8 cellular contexts compared by ENCODE assay signal in the genomic region with DNA sequence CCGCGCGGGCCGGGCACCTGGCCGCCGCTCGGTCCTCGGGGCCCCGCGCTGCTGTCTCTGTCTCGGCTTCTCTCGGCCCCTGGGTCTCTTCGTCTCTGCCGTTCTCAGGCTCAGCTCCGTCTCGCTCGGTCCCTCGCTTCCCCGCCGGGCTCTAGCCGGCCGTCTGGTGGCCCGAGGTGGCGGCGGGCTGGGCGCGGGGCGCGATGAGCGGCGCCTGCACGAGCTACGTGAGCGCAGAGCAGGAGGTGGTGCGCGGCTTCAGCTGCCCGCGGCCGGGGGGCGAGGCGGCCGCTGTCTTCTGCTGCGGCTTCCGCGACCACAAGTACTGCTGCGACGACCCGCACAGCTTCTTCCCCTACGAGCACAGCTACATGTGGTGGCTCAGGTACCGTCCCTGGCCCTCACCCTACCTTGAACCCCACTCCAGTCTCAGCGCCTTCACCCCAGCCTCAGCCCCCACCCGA. TPM values are rescaled to one million over a fixed set of nuclear protein-coding genes. Genes with fewer than 3 reads are reported as not detected.
DNase-seq lines count a peak whose midpoint lies in the region; ATAC-seq, FAIRE-seq and TF ChIP-seq lines count a peak whose summit lies in the region.

No MANE protein-coding gene starts in this region.

- peak overlapping the region in 1 of 12 donors; percentile 80 for H3K27ac ChIP-seq in heart left ventricle
- H3K27ac ChIP-seq in small intestine (ENCODE audit: low read depth in 1 of 2, low read length in 1 of 2) = peak overlapping the region; percentile 70 to 76

- H3K27ac Mint-ChIP-seq in activated CD4-positive, alpha-beta T cell treated with anti-CD3 and anti-CD28 coated beads for 36 hours = peak overlapping the region; percentile 85
- H3K27ac Mint-ChIP-seq in activated T-cell treated with anti-CD3 and anti-CD28 coated beads, Interleukin-2, amount 50 U/mL, for 72 hours = peak overlapping the region; percentile 90

- no peak for TF ChIP-seq POLR2A in heart left ventricle (IDR thresholded peaks at IDR 0.05)

- peak; percentile 3 for ATAC-seq in activated CD4-positive, alpha-beta T cell treated with anti-CD3 and anti-CD28 coated beads for 36 hours
- ATAC-seq in activated T-cell treated with anti-CD3 and anti-CD28 coated beads, Interleukin-2, amount 50 U/mL, for 72 hours (replicated peaks in 1 of 2) = peak; percentile 37 to 38
- ATAC-seq in heart left ventricle (peak in 1 of 4 donors; percentile 18), HG03442 (IDR thresholded peaks at IDR 0.05; ENCODE audit: unreplicated experiment) (no peak), HG03139 (IDR thresholded peaks at IDR 0.05; ENCODE audit: unreplicated experiment) (no peak)

- H3K27me3 ChIP-seq in heart left ventricle (peaks cover 0 to 35% (median 23%) of the 10 kb centered on the region in 9 donors), small intestine (ENCODE audit: control insufficient read depth in 2 of 2, insufficient read depth in 2 of 2, low read length in 2 of 2) (peaks cover 0 to 3% of the 10 kb centered on the region in 2 donors)

- peaks cover 53% of the 10 kb centered on the region for H3K4me1 Mint-ChIP-seq in activated CD4-positive, alpha-beta T cell treated with anti-CD3 and anti-CD28 coated beads for 36 hours
- peaks cover 68% of the 10 kb centered on the region for H3K4me1 Mint-ChIP-seq in activated T-cell treated with anti-CD3 and anti-CD28 coated beads, Interleukin-2, amount 50 U/mL, for 72 hours (ENCODE audit: low read depth)

- peak overlapping the region; percentile 74 for H3K4me3 Mint-ChIP-seq in activated CD4-positive, alpha-beta T cell treated with anti-CD3 and anti-CD28 coated beads for 36 hours
- peak overlapping the region; percentile 71 to 91 for H3K4me3 Mint-ChIP-seq in activated T-cell treated with anti-CD3 and anti-CD28 coated beads, Interleukin-2, amount 50 U/mL, for 72 hours

- H3K36me3 ChIP-seq in heart left ventricle (no peaks in the 10 kb centered on the region), small intestine (ENCODE audit: control insufficient read depth in 2 of 2, insufficient read depth in 2 of 2, low read length in 2 of 2) (no peaks in the 10 kb centered on the region)

- H3K9me3 Mint-ChIP-seq in activated CD4-positive, alpha-beta T cell treated with anti-CD3 and anti-CD28 coated beads for 36 hours (ENCODE audit: low read depth) = no peaks in the 10 kb centered on the region
- no peaks in the 10 kb centered on the region for H3K9me3 Mint-ChIP-seq in activated T-cell treated with anti-CD3 and anti-CD28 coated beads, Interleukin-2, amount 50 U/mL, for 72 hours

- peaks cover 0 to 51% (median 2%) of the 10 kb centered on the region in 12 donors for H3K4me1 ChIP-seq in heart left ventricle
- H3K4me1 ChIP-seq in small intestine (ENCODE audit: control insufficient read depth in 2 of 2, insufficient read depth in 1 of 2, low read depth in 1 of 2, low read length in 1 of 2) = no peaks in the 10 kb centered on the region

- no peak for FAIRE-seq in small intestine (lab: Jason Lieb, UNC)

- no peak for TF ChIP-seq CTCF in heart left ventricle (IDR thresholded peaks at IDR 0.05)

- intact Hi-C loops in activated CD4-positive, alpha-beta T cell treated with anti-CD3 and anti-CD28 coated beads for 36 hours (cut with DNase I, micrococcal nuclease) = loop anchor here in 1 of 2 experiments (1.0 to 10.0 kb wide), 4 partner anchors 31 to 291 kb away; partner anchors contain the start of genes ECHDC2, GPX7, ORC1 and PRPF38A
- intact Hi-C loops in heart left ventricle (cut with DNase I) = no loop called here

- no peaks in the 10 kb centered on the region for H3K27me3 Mint-ChIP-seq in activated CD4-positive, alpha-beta T cell treated with anti-CD3 and anti-CD28 coated beads for 36 hours
- H3K27me3 Mint-ChIP-seq in activated T-cell treated with anti-CD3 and anti-CD28 coated beads, Interleukin-2, amount 50 U/mL, for 72 hours (ENCODE audit: low read depth) = no peaks in the 10 kb centered on the region

- DNase-seq in activated CD4-positive, alpha-beta T cell treated with anti-CD3 and anti-CD28 coated beads for 36 hours = peak; percentile 56
- DNase-seq in activated CD4-positive, alpha-beta T cell treated with anti-CD3 and anti-CD28 coated beads for 4 hours = no peak
- DNase-seq in activated T-cell treated with anti-CD3 and anti-CD28 coated beads, Interleukin-2, amount 50 U/mL, for 72 hours = peak; percentile 48 to 60
- peak in 1 of 5 donors; percentile 64 for DNase-seq in heart left ventricle
- DNase-seq in small intestine = no peak
- DNase-seq in Ammon's horn (ENCODE audit: low spot score) = no peak

- CTCF ChIA-PET in activated CD4-positive, alpha-beta T cell treated with anti-CD3 and anti-CD28 coated beads for 36 hours (lab: Charles Lee) = interaction anchor here (0.6 to 1.2 kb wide), 3 partner anchors 19 to 198 kb away, joined by 3 read pairs; no protein-coding TSS in a partner anchor

- H3K36me3 Mint-ChIP-seq in activated CD4-positive, alpha-beta T cell treated with anti-CD3 and anti-CD28 coated beads for 36 hours (ENCODE audit: low read depth) = peaks cover under 1% of the 10 kb centered on the region
- no peaks in the 10 kb centered on the region for H3K36me3 Mint-ChIP-seq in activated T-cell treated with anti-CD3 and anti-CD28 coated beads, Interleukin-2, amount 50 U/mL, for 72 hours (ENCODE audit: insufficient read depth in 2 of 2)

- WGBS in heart left ventricle, 4 donors = 5 to 17% (median 11%) methylated on average over 13 to 52 of the region's 52 CpGs
- WGBS in small intestine, 3 donors = 3 to 7% (median 4%) methylated on average over 28 to 52 of the region's 52 CpGs

- H3K4me3 ChIP-seq in heart left ventricle (peak overlapping the region; percentile 12 to 60 (median 42)), small intestine (ENCODE audit: low read depth in 1 of 2, low read length in 2 of 2) (peak overlapping the region; percentile 56 to 57)

- H3K9me3 ChIP-seq in heart left ventricle (no peaks in the 10 kb centered on the region), small intestine (ENCODE audit: control insufficient read depth, low read depth) (no peaks in the 10 kb centered on the region)

- POLR2A ChIA-PET in activated CD4-positive, alpha-beta T cell treated with anti-CD3 and anti-CD28 coated beads for 36 hours (lab: Charles Lee) = interaction anchor here (0.6 to 0.7 kb wide), 2 partner anchors 230 to 1429 kb away, joined by 3 to 4 read pairs; no protein-coding TSS in a partner anchor

RNA-seq across cellular contexts. Expression of gene SHISAL2A, which starts 0.4 kb away (rescaled TPM):
- 1 to 10 TPM; 8.1 to 9.8 TPM for total RNA-seq in activated CD4-positive, alpha-beta T cell treated with anti-CD3 and anti-CD28 coated beads for 36 hours
- 1 to 10 TPM; 9.0 to 9.2 TPM for total RNA-seq in activated T-cell treated with anti-CD3 and anti-CD28 coated beads, Interleukin-2, amount 50 U/mL, for 72 hours
- under 1 TPM in 1 of 9 donors, not detected in 8; 0.64 TPM for total RNA-seq in heart left ventricle
- polyA plus RNA-seq in heart left ventricle (under 1 TPM in 1 of 2 donors, not detected in 1; 0.08 TPM), small intestine (under 1 TPM in 1 of 3 donors, not detected in 2; 0.45 TPM)

RNA-seq across cellular contexts. Expression of gene GPX7, which starts 31.2 kb away (rescaled TPM):
- total RNA-seq in activated CD4-positive, alpha-beta T cell treated with anti-CD3 and anti-CD28 coated beads for 36 hours = 10 to 100 TPM; 19.0 to 23.1 TPM
- total RNA-seq in activated T-cell treated with anti-CD3 and anti-CD28 coated beads, Interleukin-2, amount 50 U/mL, for 72 hours = 10 to 100 TPM; 26.3 to 27.6 TPM
- 10 to 100 TPM in 3 of 9 donors, 1 to 10 TPM in 6; 5.8 to 19.7 (median 8.2) TPM for total RNA-seq in heart left ventricle
- polyA plus RNA-seq in heart left ventricle (10 to 100 TPM in 1 of 2 donors, 1 to 10 TPM in 1; 8.4 to 20.5 TPM), small intestine (1 to 10 TPM in 2 of 3 donors, not detected in 1; 1.9 to 4.1 TPM)

Comparison
In these comparisons a context has a peak if more than half of its experiments do, and no peak if none do; other contexts are left out.
1. DNase-seq: peak in activated CD4-positive, alpha-beta T cell treated with anti-CD3 and anti-CD28 coated beads for 36 hours (single experiment) and activated T-cell treated with anti-CD3 and anti-CD28 coated beads, Interleukin-2, amount 50 U/mL, for 72 hours (2 of 2); none in activated CD4-positive, alpha-beta T cell treated with anti-CD3 and anti-CD28 coated beads for 4 hours (0 of 2), small intestine (single experiment) and Ammon's horn (single experiment).
2. ATAC-seq: peak in activated CD4-positive, alpha-beta T cell treated with anti-CD3 and anti-CD28 coated beads for 36 hours (single experiment) and activated T-cell treated with anti-CD3 and anti-CD28 coated beads, Interleukin-2, amount 50 U/mL, for 72 hours (2 of 2); none in HG03442 (single experiment) and HG03139 (single experiment).
3. RNA of gene SHISAL2A, which starts 0.4 kb away (total RNA-seq): 8.1 to 9.8 TPM in activated CD4-positive, alpha-beta T cell treated with anti-CD3 and anti-CD28 coated beads for 36 hours and 9.0 to 9.2 TPM in activated T-cell treated with anti-CD3 and anti-CD28 coated beads, Interleukin-2, amount 50 U/mL, for 72 hours; 0.64 TPM in heart left ventricle; every median in the first group is over 4 times any median in the second.